11 cellular contexts compared by ENCODE assay signal in the genomic region with DNA sequence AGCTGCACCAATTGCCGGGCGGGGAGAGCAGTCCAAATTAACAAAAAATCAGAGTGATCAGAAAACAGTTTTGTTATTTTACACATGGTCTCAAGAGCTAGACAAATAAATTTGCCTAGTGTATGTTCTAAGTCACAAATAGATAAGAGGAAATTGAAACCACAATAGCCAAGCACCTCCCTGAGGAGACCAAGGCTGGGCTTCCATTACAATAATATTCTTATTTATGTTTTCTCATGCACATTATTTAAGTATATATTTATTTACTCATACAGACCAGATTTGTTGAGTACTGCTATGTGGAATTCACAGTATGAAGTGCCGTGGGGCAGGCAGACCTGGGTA.
DNase-seq lines count a peak whose midpoint lies in the region; ATAC-seq, FAIRE-seq and TF ChIP-seq lines count a peak whose summit lies in the region.
"Had no signal": no experiment of that assay in that cellular context is flagged by ENCODE, and none has a peak within 500 bp of the region (broad histone marks: within the 10 kb centered on the region; RNA-seq: fewer than 3 reads in every experiment).

No MANE protein-coding gene starts in this region.

- no peaks in the 10 kb centered on the region for H3F3A ChIP-seq in Loucy (ENCODE audit: low read depth)

- peak overlapping the region; percentile 30 for H3K4me3 ChIP-seq in CD8-positive, alpha-beta memory T cell (ENCODE audit: low read length)
- H3K4me3 ChIP-seq in Loucy (ENCODE audit: low read length, poor library complexity, severe bottlenecking): no peak overlapping the region
- H3K4me3 ChIP-seq: neural progenitor cell had no signal

- TF ChIP-seq POLR2A in GM12891 (IDR thresholded peaks at IDR 0.05; ENCODE audit: low read depth, low read length): no peak

- FAIRE-seq in GM12891 (lab: Jason Lieb, UNC): no peak
- FAIRE-seq in RCC 7860 (lab: Jason Lieb, UNC): no peak

- H3K4me2 ChIP-seq in Loucy (ENCODE audit: low read depth, low read length, poor library complexity, severe bottlenecking): peak overlapping the region; percentile 35
- H3K4me2 ChIP-seq: neural progenitor cell had no signal

- no peaks in the 10 kb centered on the region for H3K9me3 ChIP-seq in CD8-positive, alpha-beta memory T cell (ENCODE audit: low read length)
- H3K9me3 ChIP-seq in Loucy (ENCODE audit: insufficient read depth, low read depth, low read length): no peaks in the 10 kb centered on the region

- CTCF ChIA-PET in CD8-positive, alpha-beta memory T cell (lab: Charles Lee): interaction anchor here (1.2 to 2.4 kb wide), 5 partner anchors 13 to 184 kb away, joined by 4 to 5 read pairs (median 4); no protein-coding TSS in a partner anchor

- H3K27me3 Mint-ChIP-seq in CD8-positive, alpha-beta memory T cell: no peaks in the 10 kb centered on the region
- H3K27me3 Mint-ChIP-seq in effector memory CD8-positive, alpha-beta T cell: no peaks in the 10 kb centered on the region

- ATAC-seq in GM21367 (IDR thresholded peaks at IDR 0.05; ENCODE audit: unreplicated experiment) (peak; percentile 20), HG03108 (IDR thresholded peaks at IDR 0.05; ENCODE audit: unreplicated experiment) (no peak)
- ATAC-seq in effector memory CD8-positive, alpha-beta T cell (replicated peaks): peak; percentile 58

- no peak overlapping the region for H3K27ac ChIP-seq in CD8-positive, alpha-beta memory T cell (ENCODE audit: low read depth, low read length)
- H3K27ac ChIP-seq: neural progenitor cell had no signal

- no peaks in the 10 kb centered on the region for H3K36me3 ChIP-seq in CD8-positive, alpha-beta memory T cell (ENCODE audit: insufficient read depth, low read length)
- H3K36me3 ChIP-seq in Loucy (ENCODE audit: insufficient read depth, low read length): no peaks in the 10 kb centered on the region
- H3K36me3 ChIP-seq: neural progenitor cell had no signal

- H3K27me3 ChIP-seq in CD8-positive, alpha-beta memory T cell (ENCODE audit: insufficient read depth, low read length, poor library complexity, severe bottlenecking): no peaks in the 10 kb centered on the region
- H3K27me3 ChIP-seq in Loucy (ENCODE audit: insufficient read depth, low read length, poor library complexity, severe bottlenecking): no peaks in the 10 kb centered on the region
- H3K27me3 ChIP-seq: neural progenitor cell had no signal

- H3K4me1 ChIP-seq in CD8-positive, alpha-beta memory T cell (ENCODE audit: insufficient read depth, low read length): peaks cover 34% of the 10 kb centered on the region
- H3K4me1 ChIP-seq in Loucy (ENCODE audit: insufficient read depth, low read length, poor library complexity, severe bottlenecking): peaks cover 28% of the 10 kb centered on the region

- no peak for TF ChIP-seq CTCF in Loucy (conservative IDR thresholded peaks at IDR 0.05; ENCODE audit: low read length)

- H3K36me3 Mint-ChIP-seq in CD8-positive, alpha-beta memory T cell: no peaks in the 10 kb centered on the region
- H3K36me3 Mint-ChIP-seq in effector memory CD8-positive, alpha-beta T cell (ENCODE audit: insufficient read depth): peaks cover 6% of the 10 kb centered on the region
- H3K36me3 Mint-ChIP-seq: neural progenitor cell had no signal

- no peak overlapping the region for H3K9ac ChIP-seq in Loucy (ENCODE audit: low read depth, low read length, poor library complexity, severe bottlenecking)
- H3K9ac ChIP-seq: neural progenitor cell had no signal

- H4K20me1 ChIP-seq in Loucy (ENCODE audit: insufficient read depth, low read length, poor library complexity, severe bottlenecking): no peaks in the 10 kb centered on the region

- H3K79me2 ChIP-seq in Loucy (ENCODE audit: insufficient read depth, low read length): no peaks in the 10 kb centered on the region

- H3K4me3 Mint-ChIP-seq in CD8-positive, alpha-beta memory T cell: peak overlapping the region; percentile 75 to 87 (median 81)
- H3K4me3 Mint-ChIP-seq in effector memory CD8-positive, alpha-beta T cell: peak overlapping the region; percentile 76 to 80
- H3K4me3 Mint-ChIP-seq: neural progenitor cell had no signal

- H3K27ac Mint-ChIP-seq in CD8-positive, alpha-beta memory T cell: peak overlapping the region; percentile 49 to 94 (median 88)
- H3K27ac Mint-ChIP-seq in effector memory CD8-positive, alpha-beta T cell: peak overlapping the region; percentile 85 to 87
- H3K27ac Mint-ChIP-seq: neural progenitor cell had no signal

- no peaks in the 10 kb centered on the region for H3K9me3 Mint-ChIP-seq in CD8-positive, alpha-beta memory T cell
- H3K9me3 Mint-ChIP-seq in effector memory CD8-positive, alpha-beta T cell: no peaks in the 10 kb centered on the region
- H3K9me3 Mint-ChIP-seq: neural progenitor cell had no signal

- peaks cover 39 to 58% (median 57%) of the 10 kb centered on the region in 3 donors for H3K4me1 Mint-ChIP-seq in CD8-positive, alpha-beta memory T cell
- peaks cover 20 to 33% of the 10 kb centered on the region in 2 donors for H3K4me1 Mint-ChIP-seq in effector memory CD8-positive, alpha-beta T cell (ENCODE audit: low read depth in 2 of 2)

- POLR2A ChIA-PET in CD8-positive, alpha-beta memory T cell (lab: Charles Lee): interaction anchor here (0.5 to 1.6 kb wide), 5 partner anchors 17 to 323 kb away, joined by 3 to 9 read pairs (median 4); no protein-coding TSS in a partner anchor

- DNase-seq in CD8-positive, alpha-beta memory T cell: peak in 1 of 5 donors; percentile 6
- DNase-seq in effector memory CD8-positive, alpha-beta T cell: no peak
- DNase-seq in GM12891 (ENCODE audit: insufficient read length, low spot score) (no peak), RCC 7860 (ENCODE audit: low spot score) (no peak), cerebellum (ENCODE audit: low spot score) (no peak)
- DNase-seq: KBM-7, NCI-H2029 had no signal

- no peak overlapping the region for H2AFZ ChIP-seq in Loucy (ENCODE audit: low read length)
- H2AFZ ChIP-seq: neural progenitor cell had no signal

- H3K9me2 ChIP-seq in Loucy (replicated peaks; ENCODE audit: low read depth, low read length): no peaks in the 10 kb centered on the region

TF ChIP-seq in GM12891, 5 proteins besides CTCF, POLR2A, EP300 and RAD21:
- TF ChIP-seq POLR2AphosphoS5 (IDR thresholded peaks at IDR 0.05; ENCODE audit: low read depth, low read length) (no peak), SPI1 (IDR thresholded peaks at IDR 0.05; ENCODE audit: low read depth, low read length) (no peak), POU2F2 (IDR thresholded peaks at IDR 0.05; ENCODE audit: low read depth, low read length) (no peak), TAF1 (IDR thresholded peaks at IDR 0.05; ENCODE audit: low read depth, low read length) (no peak), PAX5 (IDR thresholded peaks at IDR 0.05; ENCODE audit: insufficient read depth, low read length, severe bottlenecking) (no peak)
